In genomic region chr1:234488054-234488953, GRCh38 we compare ENCODE assay signal across 13 cellular contexts. TPM values are rescaled to one million over a fixed set of nuclear protein-coding genes. Genes with fewer than 3 reads are reported as not detected.
DNase-seq lines count a peak whose midpoint lies in the region; ATAC-seq and TF ChIP-seq lines count a peak whose summit lies in the region.
"Had no signal": no experiment of that assay in that cellular context is flagged by ENCODE, and none has a peak within 500 bp of the region (broad histone marks: within the 10 kb centered on the region; RNA-seq: fewer than 3 reads in every experiment).

No MANE protein-coding gene starts in this region.

- ATAC-seq in HG03432 (IDR thresholded peaks at IDR 0.05; ENCODE audit: unreplicated experiment) = peak; percentile 63
- peak; percentile 97 for ATAC-seq in activated T-helper 17 cell treated with anti-CD3 and anti-CD28 coated beads, Interleukin-2, amount 50 U/mL, for 72 hours (replicated peaks)
- peak; percentile 95 for ATAC-seq in stimulated activated naive CD8-positive, alpha-beta T cell treated with anti-CD3 and anti-CD28 coated beads, Interleukin-15, amount 100 ng/mL, for 72 hours
- ATAC-seq in HG02623 (IDR thresholded peaks at IDR 0.05; ENCODE audit: unreplicated experiment) = no peak

- intact Hi-C loops in Calu3 (cut with micrococcal nuclease; ENCODE audit: unreplicated experiment) = loop anchor here (5.0 kb wide), 1 partner anchor 929 kb away; no protein-coding TSS in a partner anchor

- H3K27me3 Mint-ChIP-seq in activated T-helper 17 cell treated with anti-CD3 and anti-CD28 coated beads, Interleukin-2, amount 50 U/mL, for 72 hours = peaks cover 3% of the 10 kb centered on the region
- H3K27me3 Mint-ChIP-seq in stimulated activated naive CD8-positive, alpha-beta T cell treated with anti-CD3 and anti-CD28 coated beads, Interleukin-15, amount 100 ng/mL, for 72 hours = peaks cover 4% of the 10 kb centered on the region
- peaks cover 3% of the 10 kb centered on the region for H3K27me3 Mint-ChIP-seq in Calu3 (ENCODE audit: unreplicated experiment)

- H3K4me1 Mint-ChIP-seq in activated T-helper 17 cell treated with anti-CD3 and anti-CD28 coated beads, Interleukin-2, amount 50 U/mL, for 72 hours = peaks cover 10% of the 10 kb centered on the region
- H3K4me1 Mint-ChIP-seq in stimulated activated naive CD8-positive, alpha-beta T cell treated with anti-CD3 and anti-CD28 coated beads, Interleukin-15, amount 100 ng/mL, for 72 hours = peaks cover 44% of the 10 kb centered on the region
- peaks cover 32% of the 10 kb centered on the region for H3K4me1 Mint-ChIP-seq in Calu3 (ENCODE audit: low read depth, unreplicated experiment)

- no TSS peak for BruUV-seq in Calu3 (replicated peaks; lab: Mats Ljungman, UMichigan)

- DNase-seq in stimulated activated CD4-positive, alpha-beta T cell treated with anti-CD3 and anti-CD28 coated beads, Interleukin-12 subunit alpha, Interleukin-12 subunit beta, amount 100 ng/mL, for 48 hours (ENCODE audit: low read depth in 2 of 3, low spot score in 1 of 3) = peak in 2 of 3 donors; percentile 30 to 39
- no peak for DNase-seq in stimulated activated CD4-positive, alpha-beta T cell treated with anti-CD3 and anti-CD28 coated beads, Interleukin-2, amount 100 ng/mL, for 48 hours
- peak in 1 of 2 donors; percentile 49 for DNase-seq in stimulated activated naive CD8-positive, alpha-beta T cell treated with anti-CD3 and anti-CD28 coated beads, Interleukin-15, amount 100 ng/mL, for 72 hours
- DNase-seq in Calu3 (no peak), HEK293T (ENCODE audit: extremely low spot score) (no peak)
- DNase-seq: brain microvascular endothelial cell; CD8-positive, alpha-beta memory T cell; KG1; NCI-H748 treated with DMSO at 0.1 percent for 48 hours; testis had no signal

- POLR2A ChIA-PET in HEK293T (lab: Yijun Ruan, JAX) = interaction anchor here (1.1 to 1.5 kb wide), 3 partner anchors 123 to 672 kb away, joined by 3 to 4 read pairs (median 3); partner anchors contain the start of gene RBM34

- no peaks in the 10 kb centered on the region for H3K9me3 Mint-ChIP-seq in activated T-helper 17 cell treated with anti-CD3 and anti-CD28 coated beads, Interleukin-2, amount 50 U/mL, for 72 hours
- H3K9me3 Mint-ChIP-seq in stimulated activated naive CD8-positive, alpha-beta T cell treated with anti-CD3 and anti-CD28 coated beads, Interleukin-15, amount 100 ng/mL, for 72 hours = no peaks in the 10 kb centered on the region
- H3K9me3 Mint-ChIP-seq in Calu3 (ENCODE audit: low read depth, unreplicated experiment) = no peaks in the 10 kb centered on the region
- H3K9me3 Mint-ChIP-seq: CD8-positive, alpha-beta memory T cell had no signal

- peak overlapping the region; percentile 51 for H3K4me3 Mint-ChIP-seq in activated T-helper 17 cell treated with anti-CD3 and anti-CD28 coated beads, Interleukin-2, amount 50 U/mL, for 72 hours
- H3K4me3 Mint-ChIP-seq in stimulated activated naive CD8-positive, alpha-beta T cell treated with anti-CD3 and anti-CD28 coated beads, Interleukin-15, amount 100 ng/mL, for 72 hours = peak overlapping the region; percentile 47 to 54
- H3K4me3 Mint-ChIP-seq in Calu3 (ENCODE audit: low read depth, unreplicated experiment) = no peak overlapping the region
- H3K4me3 Mint-ChIP-seq: CD8-positive, alpha-beta memory T cell had no signal

- TF ChIP-seq CTCF in Calu3 (IDR thresholded peaks at IDR 0.05; ENCODE audit: unreplicated experiment) = no peak

- CTCF ChIA-PET in Calu3 (lab: Charles Lee) = interaction anchor here (1.7 to 3.2 kb wide), 3 partner anchors 11 to 605 kb away, joined by 6 to 18 read pairs (median 10); no protein-coding TSS in a partner anchor
- CTCF ChIA-PET in HEK293T (lab: Yijun Ruan, JAX) = interaction anchor here (0.9 to 1.9 kb wide), 6 partner anchors 7 to 238 kb away, joined by 3 to 10 read pairs (median 4); no protein-coding TSS in a partner anchor

- H3K36me3 Mint-ChIP-seq in activated T-helper 17 cell treated with anti-CD3 and anti-CD28 coated beads, Interleukin-2, amount 50 U/mL, for 72 hours (ENCODE audit: low read depth) = no peaks in the 10 kb centered on the region
- peaks cover 5% of the 10 kb centered on the region for H3K36me3 Mint-ChIP-seq in Calu3 (ENCODE audit: insufficient read depth, unreplicated experiment)
- H3K36me3 Mint-ChIP-seq: CD8-positive, alpha-beta memory T cell had no signal

- peak overlapping the region; percentile 80 for H3K27ac Mint-ChIP-seq in activated T-helper 17 cell treated with anti-CD3 and anti-CD28 coated beads, Interleukin-2, amount 50 U/mL, for 72 hours
- H3K27ac Mint-ChIP-seq in stimulated activated naive CD8-positive, alpha-beta T cell treated with anti-CD3 and anti-CD28 coated beads, Interleukin-15, amount 100 ng/mL, for 72 hours = peak overlapping the region; percentile 10 to 60
- no peak overlapping the region for H3K27ac Mint-ChIP-seq in Calu3 (ENCODE audit: unreplicated experiment)
- H3K27ac Mint-ChIP-seq: CD8-positive, alpha-beta memory T cell had no signal

TF ChIP-seq in HEK293T, 16 proteins besides CTCF, POLR2A, EP300 and RAD21:
- TF ChIP-seq SP1 (IDR thresholded peaks at IDR 0.05) (no peak), CTBP1 (IDR thresholded peaks at IDR 0.05; ENCODE audit: borderline replicate concordance) (no peak), FOXK2 (IDR thresholded peaks at IDR 0.05) (no peak), PKNOX1 (IDR thresholded peaks at IDR 0.05) (no peak), ARNT (IDR thresholded peaks at IDR 0.05) (no peak), TARDBP (IDR thresholded peaks at IDR 0.05) (no peak), NFRKB (IDR thresholded peaks at IDR 0.05) (no peak), FOXA1 (IDR thresholded peaks at IDR 0.05) (no peak), L3MBTL2 (conservative IDR thresholded peaks at IDR 0.05) (no peak)

RNA-seq across cellular contexts. Expression of gene TARBP1, which starts 9.3 kb away (rescaled TPM):
- 10 to 100 TPM; 20.7 to 22.2 TPM for total RNA-seq in activated T-helper 17 cell treated with anti-CD3 and anti-CD28 coated beads, Interleukin-2, amount 50 U/mL, for 72 hours
- total RNA-seq in Calu3 (2022) = 38.1 and 39.6 TPM in 2 replicates

Comparison
In these comparisons a context has a peak if more than half of its experiments do, and no peak if none do; other contexts are left out.
1. DNase-seq: peak in stimulated activated CD4-positive, alpha-beta T cell treated with anti-CD3 and anti-CD28 coated beads, Interleukin-12 subunit alpha, Interleukin-12 subunit beta, amount 100 ng/mL, for 48 hours (2 of 3); none in stimulated activated CD4-positive, alpha-beta T cell treated with anti-CD3 and anti-CD28 coated beads, Interleukin-2, amount 100 ng/mL, for 48 hours (0 of 2), Calu3 (single experiment) and HEK293T (single experiment).